ENCODE assay signal across 13 cellular contexts in genomic region chr2:215929602-215930335, GRCh38.
DNase-seq lines count a peak whose midpoint lies in the region; ATAC-seq and FAIRE-seq lines count a peak whose summit lies in the region.
"Had no signal": no experiment of that assay in that cellular context is flagged by ENCODE, and none has a peak within 500 bp of the region (broad histone marks: within the 10 kb centered on the region; RNA-seq: fewer than 3 reads in every experiment).

No MANE protein-coding gene starts in this region.

- H3K27ac Mint-ChIP-seq in activated naive CD8-positive, alpha-beta T cell treated with anti-CD3 and anti-CD28 coated beads, Interleukin-2, amount 50 U/mL, for 24 hours = no peak overlapping the region
- no peak overlapping the region for H3K27ac Mint-ChIP-seq in activated naive CD8-positive, alpha-beta T cell treated with anti-CD3 and anti-CD28 coated beads for 36 hours
- H3K27ac Mint-ChIP-seq: activated naive CD4-positive, alpha-beta T cell treated with anti-CD3 and anti-CD28 coated beads, Interleukin-2, amount 10 ng/mL, durations not matched to agents 7 days and 5 days had no signal

- H3K4me3 Mint-ChIP-seq in activated naive CD8-positive, alpha-beta T cell treated with anti-CD3 and anti-CD28 coated beads, Interleukin-2, amount 50 U/mL, for 24 hours = no peak overlapping the region
- H3K4me3 Mint-ChIP-seq in activated naive CD8-positive, alpha-beta T cell treated with anti-CD3 and anti-CD28 coated beads for 36 hours = no peak overlapping the region
- H3K4me3 Mint-ChIP-seq: activated naive CD4-positive, alpha-beta T cell treated with anti-CD3 and anti-CD28 coated beads, Interleukin-2, amount 10 ng/mL, durations not matched to agents 7 days and 5 days had no signal

- H3K36me3 Mint-ChIP-seq in activated naive CD8-positive, alpha-beta T cell treated with anti-CD3 and anti-CD28 coated beads, Interleukin-2, amount 50 U/mL, for 24 hours (ENCODE audit: low read depth) = no peaks in the 10 kb centered on the region
- H3K36me3 Mint-ChIP-seq in activated naive CD8-positive, alpha-beta T cell treated with anti-CD3 and anti-CD28 coated beads for 36 hours = no peaks in the 10 kb centered on the region
- H3K36me3 Mint-ChIP-seq: activated naive CD4-positive, alpha-beta T cell treated with anti-CD3 and anti-CD28 coated beads, Interleukin-2, amount 10 ng/mL, durations not matched to agents 7 days and 5 days had no signal

- ATAC-seq in activated naive CD8-positive, alpha-beta T cell treated with anti-CD3 and anti-CD28 coated beads, Interleukin-2, amount 50 U/mL, for 24 hours = peak; percentile 60
- ATAC-seq in HG02938 (IDR thresholded peaks at IDR 0.05; ENCODE audit: unreplicated experiment) (no peak), HG02759 (IDR thresholded peaks at IDR 0.05; ENCODE audit: unreplicated experiment) (no peak)

- in situ Hi-C loops in ACHN (cut with HindIII; ENCODE audit: low pct_ligation_motif_present, low pct_unique_long_range_greater_than_20kb, low sequenced_read_pairs) = no loop called here

- H3K27me3 Mint-ChIP-seq in activated naive CD8-positive, alpha-beta T cell treated with anti-CD3 and anti-CD28 coated beads, Interleukin-2, amount 50 U/mL, for 24 hours = peaks cover 11% of the 10 kb centered on the region
- peaks cover 4% of the 10 kb centered on the region for H3K27me3 Mint-ChIP-seq in activated naive CD8-positive, alpha-beta T cell treated with anti-CD3 and anti-CD28 coated beads for 36 hours

- no peaks in the 10 kb centered on the region for H3K9me3 Mint-ChIP-seq in activated naive CD8-positive, alpha-beta T cell treated with anti-CD3 and anti-CD28 coated beads, Interleukin-2, amount 50 U/mL, for 24 hours
- no peaks in the 10 kb centered on the region for H3K9me3 Mint-ChIP-seq in activated naive CD8-positive, alpha-beta T cell treated with anti-CD3 and anti-CD28 coated beads for 36 hours
- H3K9me3 Mint-ChIP-seq: activated naive CD4-positive, alpha-beta T cell treated with anti-CD3 and anti-CD28 coated beads, Interleukin-2, amount 10 ng/mL, durations not matched to agents 7 days and 5 days had no signal

- no peak for FAIRE-seq in urothelium cell line (lab: Jason Lieb, UNC)

- H3K4me1 Mint-ChIP-seq in activated naive CD8-positive, alpha-beta T cell treated with anti-CD3 and anti-CD28 coated beads, Interleukin-2, amount 50 U/mL, for 24 hours = peaks cover 9% of the 10 kb centered on the region
- peaks cover 10% of the 10 kb centered on the region for H3K4me1 Mint-ChIP-seq in activated naive CD8-positive, alpha-beta T cell treated with anti-CD3 and anti-CD28 coated beads for 36 hours
- H3K4me1 Mint-ChIP-seq: activated naive CD4-positive, alpha-beta T cell treated with anti-CD3 and anti-CD28 coated beads, Interleukin-2, amount 10 ng/mL, durations not matched to agents 7 days and 5 days had no signal

- DNase-seq in activated naive CD8-positive, alpha-beta T cell treated with anti-CD3 and anti-CD28 coated beads, Interleukin-2, amount 50 U/mL, for 24 hours = no peak
- no peak for DNase-seq in activated naive CD8-positive, alpha-beta T cell treated with anti-CD3 and anti-CD28 coated beads for 36 hours
- peak; percentile 10 for DNase-seq in RPMI8226
- DNase-seq in fibroblast of peridontal ligament (ENCODE audit: extremely low read depth) = peak; percentile 25
- DNase-seq in urothelium cell line (ENCODE audit: low spot score) = peak; percentile 35
- DNase-seq in ACHN = no peak
- DNase-seq: activated CD4-positive, alpha-beta T cell treated with anti-CD3 and anti-CD28 coated beads, Interleukin-2, amount 50 U/mL, for 48 hours; activated naive CD4-positive, alpha-beta T cell treated with anti-CD3 and anti-CD28 coated beads, Interleukin-2, amount 10 ng/mL, durations not matched to agents 7 days and 5 days; dorsolateral prefrontal cortex; hypothalamus; Kasumi-1 had no signal

Comparison
In these comparisons a context has a peak if more than half of its experiments do, and no peak if none do; other contexts are left out.
1. DNase-seq: peak in RPMI8226 (single experiment), fibroblast of peridontal ligament (single experiment) and urothelium cell line (single experiment); none in activated naive CD8-positive, alpha-beta T cell treated with anti-CD3 and anti-CD28 coated beads, Interleukin-2, amount 50 U/mL, for 24 hours (single experiment), activated naive CD8-positive, alpha-beta T cell treated with anti-CD3 and anti-CD28 coated beads for 36 hours (single experiment) and ACHN (single experiment).